10 cellular contexts compared by ENCODE assay signal in the genomic region with DNA sequence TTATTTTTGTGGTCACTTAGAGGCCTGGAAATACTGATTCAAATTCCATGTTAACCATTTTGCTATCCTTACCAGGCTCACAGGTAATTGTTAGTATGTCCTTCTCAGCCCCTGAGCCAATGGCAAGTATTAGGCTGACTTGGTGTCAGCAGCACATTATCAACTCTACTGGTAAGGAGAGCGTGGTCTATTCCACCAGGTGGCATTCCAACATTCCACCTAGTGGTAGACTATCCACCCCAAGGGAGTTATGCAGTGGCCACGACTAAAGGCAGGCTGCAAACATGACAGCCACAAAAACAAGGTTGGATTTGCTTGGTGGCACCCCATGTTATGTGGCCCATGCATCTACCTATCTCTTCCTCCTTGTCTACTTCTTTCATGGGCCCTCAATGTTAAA. TPM values are rescaled to one million over a fixed set of nuclear protein-coding genes. Genes with fewer than 3 reads are reported as not detected.
DNase-seq lines count a peak whose midpoint lies in the region; ATAC-seq, FAIRE-seq and TF ChIP-seq lines count a peak whose summit lies in the region.
"Had no signal": no experiment of that assay in that cellular context is flagged by ENCODE, and none has a peak within 500 bp of the region (broad histone marks: within the 10 kb centered on the region; RNA-seq: fewer than 3 reads in every experiment).

No MANE protein-coding gene starts in this region.

- H2AFZ ChIP-seq in HepG2 (ENCODE audit: low read length) = no peak overlapping the region
- no peak overlapping the region for H2AFZ ChIP-seq in PC-9

- H3K4me2 ChIP-seq in HepG2 (ENCODE audit: low read depth, low read length) (no peak overlapping the region), PC-9 (no peak overlapping the region)

- TF ChIP-seq RAD21 in HepG2 (CRISPR knock-in tag; IDR thresholded peaks at IDR 0.05) = peak; percentile 84

- no TSS peak for BruUV-seq in Calu3 (replicated peaks; lab: Mats Ljungman, UMichigan)
- BruUV-seq in HepG2 (replicated peaks; lab: Mats Ljungman, UMichigan) = no TSS peak
- no TSS peak for BruUV-seq in PC-9 (replicated peaks; lab: Mats Ljungman, UMichigan)

- H3K9ac ChIP-seq in HepG2 (ENCODE audit: insufficient read depth, low read depth, low read length) = no peak overlapping the region

- no peaks in the 10 kb centered on the region for H3K4me1 Mint-ChIP-seq in Calu3 (ENCODE audit: low read depth, unreplicated experiment)
- no peaks in the 10 kb centered on the region for H3K4me1 Mint-ChIP-seq in WTC11

- TF ChIP-seq CTCF in Calu3 (IDR thresholded peaks at IDR 0.05; ENCODE audit: unreplicated experiment) (peak; percentile 42), WTC11 (IDR thresholded peaks at IDR 0.05) (no peak), HepG2 (CRISPR knock-in tag; IDR thresholded peaks at IDR 0.05) (peak; percentile 93), PC-9 (conservative IDR thresholded peaks at IDR 0.05) (no peak)

- no peaks in the 10 kb centered on the region for H3K27me3 ChIP-seq in H7 (ENCODE audit: control insufficient read depth, insufficient read depth, low read length)
- no peaks in the 10 kb centered on the region for H3K27me3 ChIP-seq in HepG2 (ENCODE audit: control insufficient read depth in 1 of 2, insufficient read depth in 2 of 2, low read length in 2 of 2)
- H3K27me3 ChIP-seq in PC-9 (ENCODE audit: insufficient read depth, low read depth) = no peaks in the 10 kb centered on the region

- TF ChIP-seq EP300 in HepG2 (IDR thresholded peaks at IDR 0.05; ENCODE audit: low read depth in 2 of 2, low read length in 2 of 2) (no peak), HepG2 (CRISPR knock-in tag; IDR thresholded peaks at IDR 0.05; ENCODE audit: borderline replicate concordance) (no peak)

- H3K27ac Mint-ChIP-seq in Calu3 (ENCODE audit: unreplicated experiment) (no peak overlapping the region), WTC11 (no peak overlapping the region)

- H3F3A ChIP-seq in PC-9 (ENCODE audit: insufficient read depth, low read depth) = peaks cover 11% of the 10 kb centered on the region; the same call in 1 of the 2 replicates

- H3K36me3 Mint-ChIP-seq in Calu3 (ENCODE audit: insufficient read depth, unreplicated experiment) (no peaks in the 10 kb centered on the region), WTC11 (no peaks in the 10 kb centered on the region)

- 10% methylated on average over 2 of the region's 2 CpGs for WGBS in HepG2 (ENCODE audit: low lambda C conversion rate)

- H3K9me3 Mint-ChIP-seq in Calu3 (ENCODE audit: low read depth, unreplicated experiment) = no peaks in the 10 kb centered on the region
- H3K9me3 Mint-ChIP-seq in WTC11 = no peaks in the 10 kb centered on the region; the same call in 1 of the 2 replicates

- DNase-seq in Calu3 (peak; percentile 35), H7 (peak; percentile 10), WTC11 (ENCODE audit: low spot score) (peak; percentile 13), HepG2 (ENCODE audit: low spot score) (peak; percentile 80), PC-9 (no peak), putamen (ENCODE audit: low spot score) (no peak), head of caudate nucleus (no peak), DMS79 (lab: John Stamatoyannopoulos, UW) (no peak)
- DNase-seq: HCEC 1CT, NCI-H1092 had no signal

- CTCF ChIA-PET in Calu3 (lab: Charles Lee) = no interaction called here
- CTCF ChIA-PET in WTC11 (lab: Charles Lee) = no interaction called here
- CTCF ChIA-PET in HepG2 (lab: Yijun Ruan, JAX; ENCODE audit: low intra/inter-chr PET ratio, low total read pairs) = interaction anchor here (1.1 to 2.3 kb wide), 4 partner anchors 20 to 167 kb away, joined by 3 to 26 read pairs (median 10); no protein-coding TSS in a partner anchor
- CTCF ChIA-PET in PC-9 (lab: Charles Lee) = no interaction called here

- in situ Hi-C loops in HepG2 (cut with HindIII; ENCODE audit: extremely low pct_ligation_motif_present, low pct_unique_long_range_greater_than_20kb) = loop anchor here (5.0 kb wide), 1 partner anchor 165 kb away; no protein-coding TSS in a partner anchor

- H3K79me2 ChIP-seq in HepG2 (ENCODE audit: insufficient read depth, low read length) = no peaks in the 10 kb centered on the region
- H3K79me2 ChIP-seq in PC-9 (ENCODE audit: low read depth) = no peaks in the 10 kb centered on the region

- no peak overlapping the region for H3K27ac ChIP-seq in HepG2 (ENCODE audit: extremely low read length, insufficient read depth, low read length)
- no peak overlapping the region for H3K27ac ChIP-seq in PC-9

- no peak for TF ChIP-seq POLR2A in HepG2 (IDR thresholded peaks at IDR 0.05; ENCODE audit: insufficient read depth in 1 of 2, low read depth in 2 of 2, low read length in 2 of 2)

- POLR2A ChIA-PET in WTC11 (lab: Charles Lee) = no interaction called here
- POLR2A ChIA-PET in HepG2 (lab: Yijun Ruan, JAX) = no interaction called here
- POLR2A ChIA-PET in PC-9 (lab: Charles Lee; ENCODE audit: unreplicated experiment) = no interaction called here

- ATAC-seq in WTC11 = peak; percentile 91
- ATAC-seq in HepG2 = peak; percentile 100

- H3K9me3 ChIP-seq in HepG2 (ENCODE audit: low read length) = no peaks in the 10 kb centered on the region
- H3K9me3 ChIP-seq in PC-9 (ENCODE audit: insufficient read depth, low read depth) = no peaks in the 10 kb centered on the region

- H3K36me3 ChIP-seq in H7 (replicated peaks; ENCODE audit: control insufficient read depth, insufficient read depth, low read length) (no peaks in the 10 kb centered on the region), HepG2 (replicated peaks in 1 of 2; ENCODE audit: control insufficient read depth in 1 of 2, insufficient read depth in 2 of 2, low read length in 2 of 2) (no peaks in the 10 kb centered on the region), PC-9 (ENCODE audit: low read depth) (no peaks in the 10 kb centered on the region)

- H3K4me3 Mint-ChIP-seq in Calu3 (ENCODE audit: low read depth, unreplicated experiment) (no peak overlapping the region), WTC11 (no peak overlapping the region)

- H3K4me3 ChIP-seq in H7 (ENCODE audit: insufficient read depth, low read depth, low read length) = no peak overlapping the region
- no peak overlapping the region for H3K4me3 ChIP-seq in HepG2 (replicated peaks in 1 of 3; ENCODE audit: insufficient read depth in 1 of 3, low read depth in 2 of 3, low read length in 3 of 3)
- no peak overlapping the region for H3K4me3 ChIP-seq in PC-9

- no peaks in the 10 kb centered on the region for H3K27me3 Mint-ChIP-seq in Calu3 (ENCODE audit: unreplicated experiment)
- H3K27me3 Mint-ChIP-seq in WTC11 (ENCODE audit: low read depth) = no peaks in the 10 kb centered on the region

- H3K4me1 ChIP-seq in HepG2 (ENCODE audit: insufficient read depth, low read length) (peaks cover 23% of the 10 kb centered on the region), PC-9 (replicated peaks; ENCODE audit: insufficient read depth) (peaks cover 13% of the 10 kb centered on the region)

- no peaks in the 10 kb centered on the region for H3K9me2 ChIP-seq in PC-9 (ENCODE audit: insufficient read depth)

- FAIRE-seq in HepG2 (lab: Jason Lieb, UNC) = peak; percentile 88

- H4K20me1 ChIP-seq in HepG2 (ENCODE audit: insufficient read depth, low read length) (no peaks in the 10 kb centered on the region), PC-9 (ENCODE audit: insufficient read depth) (no peaks in the 10 kb centered on the region)

- intact Hi-C loops in Calu3 (cut with micrococcal nuclease; ENCODE audit: unreplicated experiment) (loop anchor here (5.0 kb wide), 1 partner anchor 165 kb away; no protein-coding TSS in a partner anchor), HepG2 (cut with micrococcal nuclease; ENCODE audit: unreplicated experiment) (loop anchor here (1.0 kb wide), 3 partner anchors 32 to 167 kb away; a partner anchor contains a TSS), PC-9 (cut with micrococcal nuclease; ENCODE audit: unreplicated experiment) (no loop called here), head of caudate nucleus (cut with DNase I) (no loop called here)

RNA-seq across cellular contexts. Expression of a gene that starts 31.8 kb away (rescaled TPM):
- total RNA-seq in Calu3 (2022) (54.9 and 60.4 TPM in 2 replicates), WTC11 (2021) (45.1 to 66.5 TPM (median 48.0 TPM) in 3 replicates), HepG2 (2016; rRNA removed; fragmentation: Illumina TruSeq; extraction: Trizol) (22.5 and 30.6 TPM in 2 replicates), PC-9 (2021) (33.3 and 49.1 TPM in 2 replicates)
- 15.8 and 30.1 TPM in 2 replicates for total RNA-seq in H7 (2014; rRNA removed; shearing (Covaris generic))
- total RNA-seq in HepG2 (2016; cell fraction: cytosol; rRNA removed; fragmentation: Illumina TruSeq; extraction: Trizol; ENCODE audit: low read depth) = 4.6 and 5.4 TPM in 2 replicates
- 22.5 and 30.4 TPM in 2 replicates for total RNA-seq in HepG2 (2016; cell fraction: insoluble cytoplasmic fraction; rRNA removed; fragmentation: Illumina TruSeq; extraction: Trizol)
- 7.7 and 9.9 TPM in 2 replicates for total RNA-seq in HepG2 (2016; cell fraction: membrane; rRNA removed; fragmentation: Illumina TruSeq; extraction: Trizol)
- total RNA-seq in HepG2 (2016; cell fraction: nucleus; rRNA removed; fragmentation: Illumina TruSeq; extraction: Trizol) = 42.6 and 43.9 TPM in 2 replicates
- 15.2 and 17.6 TPM in 2 replicates for polyA plus RNA-seq in HepG2 (2011; rRNA removed)
- polyA plus RNA-seq in HepG2 (2011; cell fraction: cytosol; rRNA removed) = 5.3 and 9.6 TPM in 2 replicates
- 13.4 and 18.2 TPM in 2 replicates for polyA plus RNA-seq in HepG2 (2011; cell fraction: nucleus; rRNA removed)
- 29.3 and 34.1 TPM in 2 replicates for polyA plus RNA-seq in HepG2 (2012)
- 0.78 and 1.1 TPM in 2 replicates for polyA plus RNA-seq in HepG2 (2016; cell fraction: cytosol; fragmentation: Illumina TruSeq; extraction: Trizol; ENCODE audit: low read depth)
- 17.8 TPM in 2 replicates for polyA plus RNA-seq in HepG2 (2016; cell fraction: insoluble cytoplasmic fraction; fragmentation: Illumina TruSeq; extraction: Trizol; ENCODE audit: low read depth)
- polyA plus RNA-seq in HepG2 (2016; cell fraction: membrane; fragmentation: Illumina TruSeq; extraction: Trizol; ENCODE audit: low read depth) = 1.2 and 1.8 TPM in 2 replicates
- 34.3 and 35.4 TPM in 2 replicates for polyA plus RNA-seq in HepG2 (2016; cell fraction: nucleus; fragmentation: Illumina TruSeq; extraction: Trizol; ENCODE audit: insufficient read depth, low read depth)
- polyA minus RNA-seq in HepG2 (2011; rRNA and poly(A)+ RNA removed; ENCODE audit: low replicate concordance) = 5.1 and 5.9 TPM in 2 replicates
- 16.4 and 18.7 TPM in 2 replicates for polyA minus RNA-seq in HepG2 (2011; cell fraction: cytosol; rRNA and poly(A)+ RNA removed)
- 92.4 and 109 TPM in 2 replicates for polyA minus RNA-seq in HepG2 (2011; cell fraction: nucleus; rRNA and poly(A)+ RNA removed)

RNA-seq across cellular contexts. Expression of a gene that starts 39.5 kb away (rescaled TPM):
- total RNA-seq in Calu3 (2022) (not detected in 2 replicates), WTC11 (2021) (4.3 to 4.9 TPM (median 4.6 TPM) in 3 replicates), HepG2 (2016; rRNA removed; fragmentation: Illumina TruSeq; extraction: Trizol) (1.3 and 2.6 TPM in 2 replicates), PC-9 (2021) (not detected in 2 replicates)
- total RNA-seq in H7 (2014; rRNA removed; shearing (Covaris generic)) = 2.9 and 5.6 TPM in 2 replicates
- total RNA-seq in HepG2 (2016; cell fraction: cytosol; rRNA removed; fragmentation: Illumina TruSeq; extraction: Trizol; ENCODE audit: low read depth) = 0.44 and 1.4 TPM in 2 replicates
- total RNA-seq in HepG2 (2016; cell fraction: insoluble cytoplasmic fraction; rRNA removed; fragmentation: Illumina TruSeq; extraction: Trizol) = 1.6 and 2.7 TPM in 2 replicates
- total RNA-seq in HepG2 (2016; cell fraction: membrane; rRNA removed; fragmentation: Illumina TruSeq; extraction: Trizol) = 0.69 and 1.0 TPM in 2 replicates
- 1.6 and 2.1 TPM in 2 replicates for total RNA-seq in HepG2 (2016; cell fraction: nucleus; rRNA removed; fragmentation: Illumina TruSeq; extraction: Trizol)
- 8.3 and 8.6 TPM in 2 replicates for polyA plus RNA-seq in HepG2 (2011; rRNA removed)
- 3.3 and 6.0 TPM in 2 replicates for polyA plus RNA-seq in HepG2 (2011; cell fraction: cytosol; rRNA removed)
- 6.7 and 11.5 TPM in 2 replicates for polyA plus RNA-seq in HepG2 (2011; cell fraction: nucleus; rRNA removed)
- polyA plus RNA-seq in HepG2 (2012) = 10.1 and 13.4 TPM in 2 replicates
- polyA plus RNA-seq in HepG2 (2016; cell fraction: cytosol; fragmentation: Illumina TruSeq; extraction: Trizol; ENCODE audit: low read depth) = 0.19 and 0.44 TPM in 2 replicates
- polyA plus RNA-seq in HepG2 (2016; cell fraction: insoluble cytoplasmic fraction; fragmentation: Illumina TruSeq; extraction: Trizol; ENCODE audit: low read depth) = 2.9 and 3.1 TPM in 2 replicates
- 0.28 and 0.62 TPM in 2 replicates for polyA plus RNA-seq in HepG2 (2016; cell fraction: membrane; fragmentation: Illumina TruSeq; extraction: Trizol; ENCODE audit: low read depth)
- polyA plus RNA-seq in HepG2 (2016; cell fraction: nucleus; fragmentation: Illumina TruSeq; extraction: Trizol; ENCODE audit: insufficient read depth, low read depth) = 3.3 and 3.7 TPM in 2 replicates
- 5.0 TPM in 1 of 2 replicates, not detected in the other for polyA minus RNA-seq in HepG2 (2011; rRNA and poly(A)+ RNA removed; ENCODE audit: low replicate concordance)
- polyA minus RNA-seq in HepG2 (2011; cell fraction: cytosol; rRNA and poly(A)+ RNA removed) = 4.2 and 7.0 TPM in 2 replicates
- 12.0 and 17.8 TPM in 2 replicates for polyA minus RNA-seq in HepG2 (2011; cell fraction: nucleus; rRNA and poly(A)+ RNA removed)

Comparison
In these comparisons a context has a peak if more than half of its experiments do, and no peak if none do; other contexts are left out.
1. DNase-seq: peak in Calu3 (single experiment), H7 (single experiment), WTC11 (single experiment) and HepG2 (single experiment); none in PC-9 (0 of 2), putamen (single experiment), head of caudate nucleus (0 of 42) and DMS79 (single experiment).
2. CTCF ChIP-seq: peak in Calu3 (single experiment) and HepG2 (single experiment); none in WTC11 (single experiment) and PC-9 (single experiment).
3. intact Hi-C loops: an anchor here in Calu3 (5.0 kb wide) and HepG2 (1.0 kb wide); none called in PC-9 and head of caudate nucleus.